ENCODE assay signal across 16 cellular contexts in genomic region chr15:84781505-84781904, GRCh38. TPM values are rescaled to one million over a fixed set of nuclear protein-coding genes. Genes with fewer than 3 reads are reported as not detected.
"Had no signal": no experiment of that assay in that cellular context is flagged by ENCODE, and none has a peak within 500 bp of the region (broad histone marks: within the 10 kb centered on the region; RNA-seq: fewer than 3 reads in every experiment).

No MANE protein-coding gene starts in this region.

- H3K9me3 ChIP-seq: adrenal gland, lower lobe of right lung, right lobe of liver, thyroid gland had no signal

- DNase-seq: activated B cell treated with CpG ODN at 0.5 μM for 24 hours; activated CD4-positive, alpha-beta T cell treated with anti-CD3 and anti-CD28 coated beads, Interleukin-2, amount 10 ng/mL, durations not matched to agents 7 days and 5 days; activated effector memory CD4-positive, alpha-beta T cell treated with Interleukin-2 at 50 U/mL for 16 hours; activated naive CD4-positive, alpha-beta T cell treated with anti-CD3 and anti-CD28 coated beads, Interleukin-2, amount 50 U/mL, for 16 hours; activated T-cell treated with anti-CD3 and anti-CD28 coated beads, Interleukin-2, amount 50 U/mL, for 1 hour; foreskin melanocyte; immature natural killer cell; lower lobe of right lung; midbrain; right lobe of liver; stimulated activated CD4-positive, alpha-beta T cell treated with anti-CD3 and anti-CD28 coated beads, Interleukin-12 subunit alpha, Interleukin-12 subunit beta, amount 100 ng/mL, for 4 hours; stimulated activated CD4-positive, alpha-beta T cell treated with anti-CD3 and anti-CD28 coated beads, Interleukin-2, amount 100 ng/mL, for 24 hours; T-helper 17 cell; thyroid gland had no signal

- ATAC-seq: lower lobe of right lung, right lobe of liver, T-helper 17 cell had no signal

- H3K27me3 Mint-ChIP-seq: activated B cell treated with CpG ODN at 0.5 μM for 24 hours; activated CD4-positive, alpha-beta T cell treated with anti-CD3 and anti-CD28 coated beads, Interleukin-2, amount 10 ng/mL, durations not matched to agents 7 days and 5 days; T-helper 17 cell had no signal

- H3K4me3 Mint-ChIP-seq: activated B cell treated with CpG ODN at 0.5 μM for 24 hours; activated CD4-positive, alpha-beta T cell treated with anti-CD3 and anti-CD28 coated beads, Interleukin-2, amount 10 ng/mL, durations not matched to agents 7 days and 5 days; immature natural killer cell; T-helper 17 cell had no signal

- H3K9me3 Mint-ChIP-seq: activated B cell treated with CpG ODN at 0.5 μM for 24 hours; activated CD4-positive, alpha-beta T cell treated with anti-CD3 and anti-CD28 coated beads, Interleukin-2, amount 10 ng/mL, durations not matched to agents 7 days and 5 days; immature natural killer cell had no signal

- H3K4me1 ChIP-seq: lower lobe of right lung had no signal

- H3K4me3 ChIP-seq: adrenal gland, lower lobe of right lung, right lobe of liver, thyroid gland had no signal

- H3K27ac ChIP-seq: adrenal gland, lower lobe of right lung, right lobe of liver, thyroid gland had no signal

- H3K27me3 ChIP-seq: adrenal gland, right lobe of liver, thyroid gland had no signal

- H3K27ac Mint-ChIP-seq: activated B cell treated with CpG ODN at 0.5 μM for 24 hours; activated CD4-positive, alpha-beta T cell treated with anti-CD3 and anti-CD28 coated beads, Interleukin-2, amount 10 ng/mL, durations not matched to agents 7 days and 5 days; T-helper 17 cell had no signal

RNA-seq across cellular contexts. Expression of gene ALPK3, which starts 35.7 kb away (rescaled TPM):
- polyA plus RNA-seq: immature natural killer cell, neural cell had no signal
